Comparison of ENCODE assay signal across 2 cellular contexts in genomic region chrX:152587523-152587922, GRCh38. TPM values are rescaled to one million over a fixed set of nuclear protein-coding genes. Genes with fewer than 3 reads are reported as not detected.
"Had no signal": no experiment of that assay in that cellular context is flagged by ENCODE, and none has a peak within 500 bp of the region (broad histone marks: within the 10 kb centered on the region; RNA-seq: fewer than 3 reads in every experiment).

No MANE protein-coding gene starts in this region.

RNA-seq across cellular contexts. Expression of gene GABRQ, which starts 50.2 kb away (rescaled TPM):
- total RNA-seq: GM23248, HFFc6 had no signal
- polyA plus RNA-seq: GM23248 had no signal
